8 cellular contexts compared by ENCODE assay signal in the genomic region with DNA sequence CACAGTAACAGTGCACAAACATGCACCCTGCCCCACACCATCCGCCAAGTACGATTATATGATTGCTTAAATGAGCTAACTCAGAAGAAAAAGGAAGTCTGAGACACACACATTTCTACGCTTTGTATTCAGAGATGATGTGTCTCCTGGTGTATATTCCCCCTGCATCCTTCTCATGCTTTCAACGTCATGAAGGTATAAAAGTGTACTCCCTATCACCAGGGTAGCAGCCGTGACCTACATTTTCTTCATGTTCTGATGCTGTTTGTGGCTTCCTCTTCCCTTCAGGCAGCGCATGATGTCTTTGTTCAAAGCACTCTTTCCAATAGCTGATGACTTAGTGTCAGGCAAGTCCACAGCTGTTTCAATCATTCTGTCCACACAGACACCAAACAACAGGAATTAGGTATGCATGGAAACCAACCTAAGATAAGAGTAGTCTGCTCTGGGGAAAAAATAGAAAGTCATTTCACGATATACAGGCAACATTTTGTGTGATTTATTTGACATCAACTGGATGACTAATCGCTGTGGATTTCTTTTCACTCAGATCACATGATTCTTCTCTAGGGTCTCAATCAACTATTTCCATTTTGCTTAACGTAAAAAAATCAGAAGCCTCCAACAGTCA.
DNase-seq lines count a peak whose midpoint lies in the region; ATAC-seq and TF ChIP-seq lines count a peak whose summit lies in the region.

No MANE protein-coding gene starts in this region.

- no peak overlapping the region for H4K8ac ChIP-seq in neuronal stem cell (ENCODE audit: low read depth, low read length)

- no peaks in the 10 kb centered on the region for H3K79me1 ChIP-seq in neuronal stem cell (ENCODE audit: low read depth, low read length)

- H3K9ac ChIP-seq in neuronal stem cell (ENCODE audit: low read depth, low read length, poor library complexity), result no peak overlapping the region

- H3K23ac ChIP-seq in neuronal stem cell (ENCODE audit: low read depth, low read length, poor library complexity), result no peak overlapping the region

- peak overlapping the region; percentile 51 for H3K4me3 Mint-ChIP-seq in activated B cell treated with CpG ODN at 0.5 μM for 24 hours

- H3K36me3 ChIP-seq in osteoblast (ENCODE audit: insufficient read depth, low read length), result no peaks in the 10 kb centered on the region
- no peaks in the 10 kb centered on the region for H3K36me3 ChIP-seq in neuronal stem cell (replicated peaks in 1 of 2; ENCODE audit: control insufficient read depth in 2 of 2, insufficient read depth in 2 of 2, low read length in 2 of 2)

- no peak overlapping the region for H3K4me3 ChIP-seq in coronary artery
- no peak overlapping the region for H3K4me3 ChIP-seq in osteoblast (ENCODE audit: insufficient read depth, low read length)
- no peak overlapping the region for H3K4me3 ChIP-seq in neuronal stem cell (ENCODE audit: low read length in 2 of 2)

- peaks cover 13% of the 10 kb centered on the region for H3K4me1 ChIP-seq in osteoblast (ENCODE audit: insufficient read depth, low read length)
- peaks cover 0 to 2% of the 10 kb centered on the region in 2 donors for H3K4me1 ChIP-seq in neuronal stem cell (ENCODE audit: control insufficient read depth in 2 of 2, insufficient read depth in 1 of 2, low read depth in 1 of 2, low read length in 2 of 2)

- no CpG with 5 or more reads among the region's 9 CpGs for WGBS in neuronal stem cell (ENCODE audit: extremely low coverage in 2 of 2, insufficient read length in 2 of 2, insufficient replicate concordance in 1 of 2), 2 donors

- no peak overlapping the region for H2BK120ac ChIP-seq in neuronal stem cell (ENCODE audit: low read depth, low read length)

- peak; percentile 69 for ATAC-seq in activated B cell treated with CpG ODN at 0.5 μM for 24 hours (ENCODE audit: low read depth)

- no peak overlapping the region for H3K18ac ChIP-seq in neuronal stem cell (ENCODE audit: low read length)

- H2AFZ ChIP-seq in osteoblast (ENCODE audit: low read length) (no peak overlapping the region), neuronal stem cell (ENCODE audit: low read length) (no peak overlapping the region)

- H2BK15ac ChIP-seq in neuronal stem cell (ENCODE audit: low read length), result no peak overlapping the region

- H3K27ac Mint-ChIP-seq in activated B cell treated with CpG ODN at 0.5 μM for 24 hours, result peak overlapping the region; percentile 78

- no peak overlapping the region for H2BK5ac ChIP-seq in neuronal stem cell (ENCODE audit: low read length)

- no peaks in the 10 kb centered on the region for H3K36me3 Mint-ChIP-seq in activated B cell treated with CpG ODN at 0.5 μM for 24 hours (ENCODE audit: low read depth)

- H3K27me3 ChIP-seq in osteoblast (ENCODE audit: insufficient read depth, low read length) (no peaks in the 10 kb centered on the region), neuronal stem cell (ENCODE audit: control insufficient read depth in 3 of 3, insufficient read depth in 3 of 3, low read depth in 1 of 3, low read length in 3 of 3) (no peaks in the 10 kb centered on the region)

- peaks cover 44% of the 10 kb centered on the region for H3K4me1 Mint-ChIP-seq in activated B cell treated with CpG ODN at 0.5 μM for 24 hours

- no peaks in the 10 kb centered on the region for H3K79me2 ChIP-seq in osteoblast (ENCODE audit: insufficient read depth, low read length)

- CTCF ChIA-PET in activated B cell treated with CpG ODN at 0.5 μM for 24 hours (lab: Charles Lee), result interaction anchor here (1.0 kb wide), 2 partner anchors 74 to 461 kb away, joined by 3 read pairs; no protein-coding TSS in a partner anchor

- H3K27ac ChIP-seq in coronary artery (peak overlapping the region; percentile 23 to 66), osteoblast (ENCODE audit: low read depth, low read length) (peak overlapping the region; percentile 55), neuronal stem cell (replicated peaks; ENCODE audit: low read length) (no peak overlapping the region)

- no peak overlapping the region for H4K91ac ChIP-seq in neuronal stem cell (ENCODE audit: low read depth, low read length, poor library complexity)

- no peaks in the 10 kb centered on the region for H3K9me3 Mint-ChIP-seq in activated B cell treated with CpG ODN at 0.5 μM for 24 hours

- intact Hi-C loops in activated B cell treated with CpG ODN at 0.5 μM for 24 hours (cut with micrococcal nuclease), result loop anchor here (2.0 kb wide), 3 partner anchors 18 to 76 kb away; no protein-coding TSS in a partner anchor

- H3K14ac ChIP-seq in neuronal stem cell (ENCODE audit: low read length), result no peak overlapping the region

- POLR2A ChIA-PET in activated B cell treated with CpG ODN at 0.5 μM for 24 hours (lab: Charles Lee), result interaction anchor here (1.0 to 2.0 kb wide), 2 partner anchors 26 to 272 kb away, joined by 4 to 7 read pairs; no protein-coding TSS in a partner anchor

- DNase-seq in HS-27A (ENCODE audit: low read depth), result peak; percentile 72
- DNase-seq in activated B cell treated with CpG ODN at 0.5 μM for 24 hours, result no peak
- no peak for DNase-seq in coronary artery (ENCODE audit: low spot score)
- no peak for DNase-seq in osteoblast (ENCODE audit: insufficient read length, low spot score, missing footprints)
- no peak for DNase-seq in NCI-H187 (lab: John Stamatoyannopoulos, UW)
- no peak for DNase-seq in RKO (ENCODE audit: low spot score)
- DNase-seq in middle frontal gyrus (ENCODE audit: extremely low spot score, low spot score), result no peak
- DNase-seq in neuronal stem cell (ENCODE audit: low spot score), result no peak

- H3K9me3 ChIP-seq in osteoblast (ENCODE audit: low read depth, low read length) (no peaks in the 10 kb centered on the region), neuronal stem cell (replicated peaks in 1 of 2; ENCODE audit: control insufficient read depth in 2 of 2, insufficient read depth in 1 of 2, low read depth in 1 of 2, low read length in 2 of 2) (no peaks in the 10 kb centered on the region)

- H2AK5ac ChIP-seq in neuronal stem cell (ENCODE audit: low read depth, low read length), result no peak overlapping the region

- H3K4ac ChIP-seq in neuronal stem cell (ENCODE audit: low read length), result no peak overlapping the region

- no peak for TF ChIP-seq CTCF in activated B cell treated with CpG ODN at 0.5 μM for 24 hours (IDR thresholded peaks at IDR 0.05)
- TF ChIP-seq CTCF in coronary artery (IDR thresholded peaks at IDR 0.05), result no peak
- no peak for TF ChIP-seq CTCF in osteoblast (IDR thresholded peaks at IDR 0.05; ENCODE audit: extremely low read depth, low read depth, low read length)

- H4K20me1 ChIP-seq in osteoblast (ENCODE audit: insufficient read depth, low read length), result no peaks in the 10 kb centered on the region

- H2BK12ac ChIP-seq in neuronal stem cell (ENCODE audit: low read length), result no peak overlapping the region

- H3K27me3 Mint-ChIP-seq in activated B cell treated with CpG ODN at 0.5 μM for 24 hours, result no peaks in the 10 kb centered on the region

- H3K4me2 ChIP-seq in osteoblast (ENCODE audit: insufficient read depth, low read length), result peak overlapping the region; percentile 1
- H3K4me2 ChIP-seq in neuronal stem cell (ENCODE audit: insufficient read depth, low read length, poor library complexity, severe bottlenecking), result no peak overlapping the region
